26 cellular contexts compared by ENCODE assay signal in genomic region chr2:110871637-110872036, GRCh38.
DNase-seq lines count a peak whose midpoint lies in the region; ATAC-seq and TF ChIP-seq lines count a peak whose summit lies in the region.
"Had no signal": no experiment of that assay in that cellular context is flagged by ENCODE, and none has a peak within 500 bp of the region (broad histone marks: within the 10 kb centered on the region; RNA-seq: fewer than 3 reads in every experiment).

No MANE protein-coding gene starts in this region.

- no CpG with 5 or more reads among the region's 6 CpGs for WGBS in mesendoderm (ENCODE audit: extremely low coverage, insufficient coverage, low lambda C conversion rate)

- H4K5ac ChIP-seq in mesendoderm (ENCODE audit: low read length), result no peak overlapping the region

- H2BK5ac ChIP-seq in mesendoderm (ENCODE audit: low read length), result no peak overlapping the region

- no peak overlapping the region for H2BK120ac ChIP-seq in mesendoderm (ENCODE audit: low read depth, low read length)

- no peak overlapping the region for H3K23ac ChIP-seq in mesendoderm (ENCODE audit: low read length)

- peak; percentile 77 for DNase-seq in activated CD4-positive, alpha-beta T cell treated with anti-CD3 and anti-CD28 coated beads, Interleukin-2, amount 10 ng/mL, durations not matched to agents 24 days and 14 days
- DNase-seq in activated CD4-positive, alpha-beta T cell treated with anti-CD3 and anti-CD28 coated beads for 4 hours, result no peak
- peak in 1 of 3 donors; percentile 66 for DNase-seq in CD4-positive, CD25-positive, alpha-beta regulatory T cell
- DNase-seq in activated CD8-positive, alpha-beta T cell treated with anti-CD3 and anti-CD28 coated beads, Interleukin-2, amount 10 ng/mL, durations not matched to agents 7 days and 5 days, result no peak
- no peak for DNase-seq in mesendoderm
- DNase-seq: activated gamma-delta T cell; cortex of kidney; DND-41; endodermal cell; H9; lower lobe of right lung; NCI-H1048; NCI-H187; NCI-H2227 treated with DMSO at 0.1 percent for 48 hours; NCI-H748 treated with DMSO at 0.1 percent for 48 hours; nucleus accumbens; stimulated activated CD4-positive, alpha-beta T cell treated with anti-CD3 and anti-CD28 coated beads, Interleukin-4, amount 100 ng/mL, for 24 hours; stomach; T-helper 9 cell; transverse colon had no signal

- CTCF ChIA-PET in HEK293 (lab: Yijun Ruan, JAX), result no interaction called here
- CTCF ChIA-PET in activated CD8-positive, alpha-beta T cell treated with anti-CD3 and anti-CD28 coated beads, Interleukin-2, amount 10 ng/mL, durations not matched to agents 7 days and 5 days (lab: Charles Lee), result interaction anchor here (1.3 kb wide), 1 partner anchor 228 kb away, joined by 3 read pairs; no protein-coding TSS in a partner anchor

- peaks cover 11% of the 10 kb centered on the region for H3K4me1 ChIP-seq in CD4-positive, CD25-positive, alpha-beta regulatory T cell (ENCODE audit: control insufficient read depth, insufficient read depth, low read length, poor library complexity, severe bottlenecking)
- H3K4me1 ChIP-seq in HEK293 (ENCODE audit: control insufficient read depth, insufficient read depth, low read length) (no peaks in the 10 kb centered on the region), mesendoderm (ENCODE audit: control insufficient read depth, low read depth, low read length) (peaks cover 3% of the 10 kb centered on the region)
- H3K4me1 ChIP-seq: A549, lower lobe of right lung, stomach, transverse colon had no signal

- H3K9me3 Mint-ChIP-seq in activated CD4-positive, alpha-beta T cell treated with anti-CD3 and anti-CD28 coated beads, Interleukin-2, amount 10 ng/mL, durations not matched to agents 24 days and 14 days, result no peaks in the 10 kb centered on the region
- no peaks in the 10 kb centered on the region for H3K9me3 Mint-ChIP-seq in CD4-positive, CD25-positive, alpha-beta regulatory T cell
- no peaks in the 10 kb centered on the region for H3K9me3 Mint-ChIP-seq in activated CD8-positive, alpha-beta T cell treated with anti-CD3 and anti-CD28 coated beads, Interleukin-2, amount 10 ng/mL, durations not matched to agents 7 days and 5 days (ENCODE audit: insufficient read depth)
- H3K9me3 Mint-ChIP-seq: endodermal cell, H9, WTC11 had no signal

- H3K4me2 ChIP-seq in mesendoderm (ENCODE audit: low read length), result no peak overlapping the region
- H3K4me2 ChIP-seq: A549 had no signal

- no peaks in the 10 kb centered on the region for H3K36me3 Mint-ChIP-seq in activated CD4-positive, alpha-beta T cell treated with anti-CD3 and anti-CD28 coated beads, Interleukin-2, amount 10 ng/mL, durations not matched to agents 24 days and 14 days (ENCODE audit: low read depth)
- H3K36me3 Mint-ChIP-seq in CD4-positive, CD25-positive, alpha-beta regulatory T cell, result no peaks in the 10 kb centered on the region
- no peaks in the 10 kb centered on the region for H3K36me3 Mint-ChIP-seq in activated CD8-positive, alpha-beta T cell treated with anti-CD3 and anti-CD28 coated beads, Interleukin-2, amount 10 ng/mL, durations not matched to agents 7 days and 5 days (ENCODE audit: low read depth)
- H3K36me3 Mint-ChIP-seq: WTC11 had no signal

- H3K27ac Mint-ChIP-seq in activated CD4-positive, alpha-beta T cell treated with anti-CD3 and anti-CD28 coated beads, Interleukin-2, amount 10 ng/mL, durations not matched to agents 24 days and 14 days, result peak overlapping the region; percentile 17
- H3K27ac Mint-ChIP-seq in CD4-positive, CD25-positive, alpha-beta regulatory T cell, result peak overlapping the region in 2 of 3 donors; percentile 33 to 86
- peak overlapping the region; percentile 51 for H3K27ac Mint-ChIP-seq in activated CD8-positive, alpha-beta T cell treated with anti-CD3 and anti-CD28 coated beads, Interleukin-2, amount 10 ng/mL, durations not matched to agents 7 days and 5 days
- H3K27ac Mint-ChIP-seq: endodermal cell had no signal

- H3K79me1 ChIP-seq in mesendoderm (ENCODE audit: low read length), result no peaks in the 10 kb centered on the region

- no peaks in the 10 kb centered on the region for H3K27me3 ChIP-seq in CD4-positive, CD25-positive, alpha-beta regulatory T cell (ENCODE audit: control insufficient read depth, insufficient read depth, low read length)
- H3K27me3 ChIP-seq in mesendoderm (ENCODE audit: insufficient read depth, low read length, poor library complexity), result no peaks in the 10 kb centered on the region
- H3K27me3 ChIP-seq: transverse colon had no signal

- H3K4me1 Mint-ChIP-seq in activated CD4-positive, alpha-beta T cell treated with anti-CD3 and anti-CD28 coated beads, Interleukin-2, amount 10 ng/mL, durations not matched to agents 24 days and 14 days, result peaks cover 54% of the 10 kb centered on the region
- H3K4me1 Mint-ChIP-seq in CD4-positive, CD25-positive, alpha-beta regulatory T cell, result peaks cover 0 to 28% (median 16%) of the 10 kb centered on the region in 4 donors
- H3K4me1 Mint-ChIP-seq in activated CD8-positive, alpha-beta T cell treated with anti-CD3 and anti-CD28 coated beads, Interleukin-2, amount 10 ng/mL, durations not matched to agents 7 days and 5 days (ENCODE audit: low read depth), result peaks cover 70% of the 10 kb centered on the region

- no peak overlapping the region for H4K8ac ChIP-seq in mesendoderm (ENCODE audit: low read depth, low read length)

- H3K4me3 ChIP-seq in CD4-positive, CD25-positive, alpha-beta regulatory T cell (ENCODE audit: low read depth, low read length), result no peak overlapping the region
- no peak overlapping the region for H3K4me3 ChIP-seq in HEK293 (ENCODE audit: low read depth, low read length)
- no peak overlapping the region for H3K4me3 ChIP-seq in mesendoderm (ENCODE audit: low read length)
- H3K4me3 ChIP-seq: A549, lower lobe of right lung, skin epidermis, stomach, transverse colon had no signal

- no peak overlapping the region for H3K18ac ChIP-seq in mesendoderm (ENCODE audit: low read length)

- H3K4me3 Mint-ChIP-seq in activated CD4-positive, alpha-beta T cell treated with anti-CD3 and anti-CD28 coated beads, Interleukin-2, amount 10 ng/mL, durations not matched to agents 24 days and 14 days, result no peak overlapping the region
- H3K4me3 Mint-ChIP-seq in CD4-positive, CD25-positive, alpha-beta regulatory T cell, result no peak overlapping the region
- no peak overlapping the region for H3K4me3 Mint-ChIP-seq in activated CD8-positive, alpha-beta T cell treated with anti-CD3 and anti-CD28 coated beads, Interleukin-2, amount 10 ng/mL, durations not matched to agents 7 days and 5 days
- H3K4me3 Mint-ChIP-seq: endodermal cell, H9, WTC11 had no signal

- no peak for TF ChIP-seq CTCF in HEK293 (tag by site-specific recombination; IDR thresholded peaks at IDR 0.05)

- H2BK15ac ChIP-seq in mesendoderm (replicated peaks; ENCODE audit: low read depth), result no peak overlapping the region

- no peak overlapping the region for H3K27ac ChIP-seq in CD4-positive, CD25-positive, alpha-beta regulatory T cell (ENCODE audit: insufficient read depth, low read length, poor library complexity, severe bottlenecking)
- H3K27ac ChIP-seq in HEK293 (ENCODE audit: extremely low read depth, low read depth, low read length) (no peak overlapping the region), mesendoderm (ENCODE audit: low read depth, low read length) (no peak overlapping the region)
- H3K27ac ChIP-seq: A549, lower lobe of right lung, skin epidermis, stomach, transverse colon had no signal

- no peak overlapping the region for H3K4ac ChIP-seq in mesendoderm (ENCODE audit: low read depth, low read length)

- H2AK5ac ChIP-seq in mesendoderm (ENCODE audit: low read length), result no peak overlapping the region

- H3K9ac ChIP-seq in mesendoderm (ENCODE audit: low read length), result no peak overlapping the region

- no peak overlapping the region for H3K56ac ChIP-seq in mesendoderm (ENCODE audit: low read length)

- ATAC-seq in CD4-positive, CD25-positive, alpha-beta regulatory T cell (ENCODE audit: low read depth in 2 of 2), result no peak
- peak; percentile 35 for ATAC-seq in activated CD8-positive, alpha-beta T cell treated with anti-CD3 and anti-CD28 coated beads, Interleukin-2, amount 10 ng/mL, durations not matched to agents 7 days and 5 days
- no peak for ATAC-seq in GM19351 (IDR thresholded peaks at IDR 0.05; ENCODE audit: unreplicated experiment)
- ATAC-seq in GM18868 (IDR thresholded peaks at IDR 0.05; ENCODE audit: unreplicated experiment), result no peak
- ATAC-seq: A549, lower lobe of right lung, WTC11 had no signal

- H3K27me3 Mint-ChIP-seq in activated CD4-positive, alpha-beta T cell treated with anti-CD3 and anti-CD28 coated beads, Interleukin-2, amount 10 ng/mL, durations not matched to agents 24 days and 14 days, result peaks cover 21% of the 10 kb centered on the region
- no peaks in the 10 kb centered on the region for H3K27me3 Mint-ChIP-seq in CD4-positive, CD25-positive, alpha-beta regulatory T cell
- H3K27me3 Mint-ChIP-seq in activated CD8-positive, alpha-beta T cell treated with anti-CD3 and anti-CD28 coated beads, Interleukin-2, amount 10 ng/mL, durations not matched to agents 7 days and 5 days (ENCODE audit: low read depth), result peaks cover 4% of the 10 kb centered on the region

- H3K9me3 ChIP-seq in CD4-positive, CD25-positive, alpha-beta regulatory T cell (ENCODE audit: control insufficient read depth in 2 of 2, low read length in 2 of 2), result no peaks in the 10 kb centered on the region
- H3K9me3 ChIP-seq in HEK293 (ENCODE audit: control insufficient read depth, insufficient read depth, low read depth, low read length), result no peaks in the 10 kb centered on the region
- H3K9me3 ChIP-seq: A549, lower lobe of right lung, stomach, transverse colon had no signal

- intact Hi-C loops in activated CD4-positive, alpha-beta T cell treated with anti-CD3 and anti-CD28 coated beads, Interleukin-2, amount 10 ng/mL, durations not matched to agents 24 days and 14 days (cut with micrococcal nuclease), result loop anchor here (2.0 kb wide), 1 partner anchor 59 kb away; no protein-coding TSS in a partner anchor

- POLR2A ChIA-PET in HEK293 (lab: Yijun Ruan, JAX), result no interaction called here
- POLR2A ChIA-PET in activated CD8-positive, alpha-beta T cell treated with anti-CD3 and anti-CD28 coated beads, Interleukin-2, amount 10 ng/mL, durations not matched to agents 7 days and 5 days (lab: Charles Lee), result interaction anchor here (1.2 kb wide), 1 partner anchor 19 kb away, joined by 3 read pairs; no protein-coding TSS in a partner anchor

- no peaks in the 10 kb centered on the region for H3K79me2 ChIP-seq in mesendoderm (ENCODE audit: control insufficient read depth, insufficient read depth, low read length)

- no peaks in the 10 kb centered on the region for H3K36me3 ChIP-seq in CD4-positive, CD25-positive, alpha-beta regulatory T cell (ENCODE audit: control insufficient read depth, insufficient read depth, low read length)
- H3K36me3 ChIP-seq in HEK293 (ENCODE audit: control insufficient read depth in 2 of 2, insufficient read depth in 1 of 2, low read length in 2 of 2) (no peaks in the 10 kb centered on the region), mesendoderm (ENCODE audit: control insufficient read depth, insufficient read depth, low read length) (no peaks in the 10 kb centered on the region)
- H3K36me3 ChIP-seq: lower lobe of right lung, stomach, transverse colon had no signal

TF ChIP-seq in HEK293, 187 proteins besides CTCF, POLR2A, EP300 and RAD21:
- 0 out of 2 replicates have a peak, but pooled peaks have one; percentile 16 for TF ChIP-seq ZFHX2 (tag by site-specific recombination; conservative IDR thresholded peaks at IDR 0.05)
- TF ChIP-seq ZNF792 (tag by site-specific recombination; IDR thresholded peaks at IDR 0.05), result no peak
